8 cellular contexts compared by ENCODE assay signal in genomic region chr16:85557083-85557975, GRCh38. TPM values are rescaled to one million over a fixed set of nuclear protein-coding genes. Genes with fewer than 3 reads are reported as not detected.
DNase-seq lines count a peak whose midpoint lies in the region; ATAC-seq, FAIRE-seq and TF ChIP-seq lines count a peak whose summit lies in the region.

No MANE protein-coding gene starts in this region.

- ATAC-seq in foreskin keratinocyte (peak; percentile 44), HG03457 (IDR thresholded peaks at IDR 0.05; ENCODE audit: unreplicated experiment) (no peak)

- TF ChIP-seq CTCF in foreskin keratinocyte (conservative IDR thresholded peaks at IDR 0.05), result peak; percentile 23
- no peak for TF ChIP-seq CTCF in retinal pigment epithelial cell (conservative IDR thresholded peaks at IDR 0.05; ENCODE audit: low read depth, low read length)
- no peak for TF ChIP-seq CTCF in D721Med (IDR thresholded peaks at IDR 0.05; ENCODE audit: insufficient read depth, missing control alignments)

- H3K27me3 Mint-ChIP-seq in activated T-helper 1 cell treated with anti-CD3 and anti-CD28 coated beads, Interleukin-12 subunit alpha, Interleukin-12 subunit beta, Interleukin-2, Interleukin-4 antibody, amounts not matched to agents 30 ng/mL and 10 ng/mL and 1 ng/mL, durations not matched to agents 14 hours and 24 hours and 36 hours (ENCODE audit: insufficient read depth), result no peaks in the 10 kb centered on the region

- peak overlapping the region; percentile 68 for H3K4me3 ChIP-seq in retinal pigment epithelial cell (ENCODE audit: low read length)

- no peaks in the 10 kb centered on the region for H3K9me3 Mint-ChIP-seq in activated T-helper 1 cell treated with anti-CD3 and anti-CD28 coated beads, Interleukin-12 subunit alpha, Interleukin-12 subunit beta, Interleukin-2, Interleukin-4 antibody, amounts not matched to agents 30 ng/mL and 10 ng/mL and 1 ng/mL, durations not matched to agents 14 hours and 24 hours and 36 hours

- H3K27me3 ChIP-seq in foreskin keratinocyte, result no peaks in the 10 kb centered on the region

- H3K4me3 Mint-ChIP-seq in activated T-helper 1 cell treated with anti-CD3 and anti-CD28 coated beads, Interleukin-12 subunit alpha, Interleukin-12 subunit beta, Interleukin-2, Interleukin-4 antibody, amounts not matched to agents 30 ng/mL and 10 ng/mL and 1 ng/mL, durations not matched to agents 14 hours and 24 hours and 36 hours, result peak overlapping the region; percentile 85

- intact Hi-C loops in activated T-helper 1 cell treated with anti-CD3 and anti-CD28 coated beads, Interleukin-12 subunit alpha, Interleukin-12 subunit beta, Interleukin-2, Interleukin-4 antibody, amounts not matched to agents 30 ng/mL and 10 ng/mL and 1 ng/mL, durations not matched to agents 14 hours and 24 hours and 36 hours (cut with micrococcal nuclease), result loop anchor here (5.0 to 10.0 kb wide), 4 partner anchors 240 to 1043 kb away; partner anchors contain the start of genes COX4I1 and EMC8

- FAIRE-seq in D721Med (lab: Jason Lieb, UNC), result no peak

- peaks cover 3% of the 10 kb centered on the region for H3K36me3 Mint-ChIP-seq in activated T-helper 1 cell treated with anti-CD3 and anti-CD28 coated beads, Interleukin-12 subunit alpha, Interleukin-12 subunit beta, Interleukin-2, Interleukin-4 antibody, amounts not matched to agents 30 ng/mL and 10 ng/mL and 1 ng/mL, durations not matched to agents 14 hours and 24 hours and 36 hours (ENCODE audit: low read depth)

- H3K4me1 ChIP-seq in foreskin keratinocyte, result peaks cover 16% of the 10 kb centered on the region

- peaks cover 33% of the 10 kb centered on the region for H3K4me1 Mint-ChIP-seq in activated T-helper 1 cell treated with anti-CD3 and anti-CD28 coated beads, Interleukin-12 subunit alpha, Interleukin-12 subunit beta, Interleukin-2, Interleukin-4 antibody, amounts not matched to agents 30 ng/mL and 10 ng/mL and 1 ng/mL, durations not matched to agents 14 hours and 24 hours and 36 hours (ENCODE audit: low read depth)

- H3K27ac ChIP-seq in foreskin keratinocyte, result no peak overlapping the region

- peak overlapping the region; percentile 61 for H3K27ac Mint-ChIP-seq in activated T-helper 1 cell treated with anti-CD3 and anti-CD28 coated beads, Interleukin-12 subunit alpha, Interleukin-12 subunit beta, Interleukin-2, Interleukin-4 antibody, amounts not matched to agents 30 ng/mL and 10 ng/mL and 1 ng/mL, durations not matched to agents 14 hours and 24 hours and 36 hours

- peak; percentile 20 for DNase-seq in SKM-1 treated with dmso at 0.1 percent for 144 hours (lab: John Stamatoyannopoulos, UW; ENCODE audit: unreplicated experiment)
- no peak for DNase-seq in SKM-1 (lab: John Stamatoyannopoulos, UW; ENCODE audit: unreplicated experiment)
- peak; percentile 60 for DNase-seq in NAMALWA (ENCODE audit: low spot score)
- DNase-seq in activated T-helper 1 cell treated with anti-CD3 and anti-CD28 coated beads, Interleukin-12 subunit alpha, Interleukin-12 subunit beta, Interleukin-2, Interleukin-4 antibody, amounts not matched to agents 30 ng/mL and 10 ng/mL and 1 ng/mL, durations not matched to agents 14 hours and 24 hours and 36 hours (ENCODE audit: low spot score), result peak; percentile 25
- DNase-seq in foreskin keratinocyte, result peak in 1 of 2 donors; percentile 42
- no peak for DNase-seq in retinal pigment epithelial cell (ENCODE audit: low read depth)
- no peak for DNase-seq in D721Med (ENCODE audit: insufficient read length, low spot score)

RNA-seq across cellular contexts. Expression of gene GSE1, which starts 55.8 kb away (rescaled TPM):
- total RNA-seq in activated T-helper 1 cell treated with anti-CD3 and anti-CD28 coated beads, Interleukin-12 subunit alpha, Interleukin-12 subunit beta, Interleukin-2, Interleukin-4 antibody, amounts not matched to agents 30 ng/mL and 10 ng/mL and 1 ng/mL, durations not matched to agents 14 hours and 24 hours and 36 hours, result 35.2 and 35.3 TPM in 2 replicates
- total RNA-seq in foreskin keratinocyte, result 5.9 and 8.2 TPM in 2 replicates
- 1.9 and 2.1 TPM in 2 replicates for polyA plus RNA-seq in foreskin keratinocyte

Comparison
In these comparisons a context has a peak if more than half of its experiments do, and no peak if none do; other contexts are left out.
1. DNase-seq: peak in SKM-1 treated with dmso at 0.1 percent for 144 hours (single experiment), NAMALWA (single experiment) and activated T-helper 1 cell treated with anti-CD3 and anti-CD28 coated beads, Interleukin-12 subunit alpha, Interleukin-12 subunit beta, Interleukin-2, Interleukin-4 antibody, amounts not matched to agents 30 ng/mL and 10 ng/mL and 1 ng/mL, durations not matched to agents 14 hours and 24 hours and 36 hours (single experiment); none in SKM-1 (single experiment), retinal pigment epithelial cell (single experiment) and D721Med (single experiment).